Comparison of ENCODE assay signal across 1 cellular context in genomic region chr12:77645966-77646598, GRCh38.
TF ChIP-seq lines count a peak whose summit lies in the region.

No MANE protein-coding gene starts in this region.

TF ChIP-seq in GM23338, 12 proteins besides CTCF, POLR2A, EP300 and RAD21 (continued from another document):
- TF ChIP-seq ZNF462 (CRISPR knock-in tag; IDR thresholded peaks at IDR 0.05): peak; percentile 95
